Comparison of ENCODE assay signal across 1 cellular context in genomic region chr11:66328307-66329144, GRCh38.
TF ChIP-seq lines count a peak whose summit lies in the region.

No MANE protein-coding gene starts in this region.

TF ChIP-seq in HepG2, 621 proteins besides CTCF, POLR2A, EP300 and RAD21 (continued from another document and continues in another):
- TF ChIP-seq KIAA2018 (CRISPR knock-in tag; IDR thresholded peaks at IDR 0.05; ENCODE audit: borderline replicate concordance) (no peak), ZFP36 (IDR thresholded peaks at IDR 0.05; ENCODE audit: borderline replicate concordance, low read depth, low read length, partially characterized antibody) (no peak), ZFP90 (CRISPR knock-in tag; IDR thresholded peaks at IDR 0.05; ENCODE audit: borderline replicate concordance) (peak; percentile 77; the same call in 1 of the 2 replicates), ZNF564 (CRISPR knock-in tag; IDR thresholded peaks at IDR 0.05) (peak; percentile 51; the same call in 1 of the 2 replicates), DMTF1 (CRISPR knock-in tag; IDR thresholded peaks at IDR 0.05) (no peak), CEBPB (IDR thresholded peaks at IDR 0.05; ENCODE audit: borderline replicate concordance, low read depth, low read length) (no peak), ZNF570 (CRISPR knock-in tag; IDR thresholded peaks at IDR 0.05; ENCODE audit: borderline replicate concordance) (no peak), CREM (IDR thresholded peaks at IDR 0.05) (no peak), CREM (CRISPR knock-in tag; IDR thresholded peaks at IDR 0.05) (no peak), MLXIP (CRISPR knock-in tag; IDR thresholded peaks at IDR 0.05; ENCODE audit: borderline replicate concordance) (0 out of 2 replicates have a peak, but pooled peaks have one; percentile 63), ZNF224 (CRISPR knock-in tag; IDR thresholded peaks at IDR 0.05) (no peak; the same call in 1 of the 2 replicates), ZNF280D (CRISPR knock-in tag; IDR thresholded peaks at IDR 0.05) (0 out of 2 replicates have a peak, but pooled peaks have one; percentile 12), TARDBP (CRISPR knock-in tag; IDR thresholded peaks at IDR 0.05) (peak; percentile 55; the same call in 1 of the 2 replicates), ZNF580 (CRISPR knock-in tag; IDR thresholded peaks at IDR 0.05; ENCODE audit: borderline replicate concordance, low read depth) (peak; percentile 73; the same call in 1 of the 2 replicates), SRSF4 (IDR thresholded peaks at IDR 0.05; ENCODE audit: low read depth, low read length, poor library complexity, severe bottlenecking) (no peak), GABPB1 (CRISPR knock-in tag; IDR thresholded peaks at IDR 0.05) (peak; percentile 56), E2F2 (CRISPR knock-in tag; IDR thresholded peaks at IDR 0.05; ENCODE audit: borderline replicate concordance) (no peak), RAD51 (IDR thresholded peaks at IDR 0.05; ENCODE audit: borderline replicate concordance) (no peak), NCOA1 (CRISPR knock-in tag; IDR thresholded peaks at IDR 0.05) (no peak), CC2D1A (CRISPR knock-in tag; IDR thresholded peaks at IDR 0.05) (no peak), NPAS2 (CRISPR knock-in tag; IDR thresholded peaks at IDR 0.05; ENCODE audit: borderline replicate concordance) (no peak), ZNF776 (CRISPR knock-in tag; IDR thresholded peaks at IDR 0.05) (no peak), BCLAF1 (IDR thresholded peaks at IDR 0.05) (no peak), CBX1 (IDR thresholded peaks at IDR 0.05; ENCODE audit: low read depth) (no peak), UBTF (CRISPR knock-in tag; IDR thresholded peaks at IDR 0.05) (peak; percentile 50; the same call in 1 of the 2 replicates), RXRA (CRISPR knock-in tag; IDR thresholded peaks at IDR 0.05) (peak; percentile 55)
